Comparison of ENCODE assay signal across 17 cellular contexts in genomic region chr9:121883281-121884056, GRCh38.
DNase-seq lines count a peak whose midpoint lies in the region; TF ChIP-seq lines count a peak whose summit lies in the region.
"Had no signal": no experiment of that assay in that cellular context is flagged by ENCODE, and none has a peak within 500 bp of the region (broad histone marks: within the 10 kb centered on the region; RNA-seq: fewer than 3 reads in every experiment).

No MANE protein-coding gene starts in this region.

- DNase-seq in DMS79 treated with DMSO at 0.1 percent for 48 hours (lab: John Stamatoyannopoulos, UW): peak; percentile 15
- no peak for DNase-seq in DMS79 (lab: John Stamatoyannopoulos, UW)
- peak; percentile 59 for DNase-seq in SKM-1 treated with dmso at 0.1 percent for 144 hours (lab: John Stamatoyannopoulos, UW; ENCODE audit: unreplicated experiment)
- DNase-seq in fibroblast of villous mesenchyme (ENCODE audit: low read depth): peak; percentile 65
- peak; percentile 65 for DNase-seq in renal cortical epithelial cell (ENCODE audit: low read depth)
- DNase-seq in NCI-H146 treated with DMSO at 0.1 percent for 48 hours (lab: John Stamatoyannopoulos, UW; ENCODE audit: unreplicated experiment): no peak
- no peak for DNase-seq in midbrain (lab: John Stamatoyannopoulos, UW)
- DNase-seq in activated CD4-positive, alpha-beta memory T cell treated with anti-CD3 and anti-CD28 coated beads, Interleukin-2, amount 10 ng/mL, durations not matched to agents 7 days and 5 days: no peak
- DNase-seq: 8988T; activated T-cell treated with anti-CD3 and anti-CD28 coated beads, Interleukin-2, amount 50 U/mL, for 4 hours; DMS 273 treated with DMSO at 0.1 percent for 48 hours; foreskin keratinocyte; NCI-H187; OCI-M1; ovary; stimulated activated CD4-positive, alpha-beta T cell treated with anti-CD3 and anti-CD28 coated beads, Interleukin-4, amount 100 ng/mL, for 1 hour; stimulated activated naive CD8-positive, alpha-beta T cell treated with anti-CD3 and anti-CD28 coated beads, Interleukin-15, amount 100 ng/mL, for 72 hours had no signal

- H3K9me3 Mint-ChIP-seq in activated CD4-positive, alpha-beta memory T cell treated with anti-CD3 and anti-CD28 coated beads, Interleukin-2, amount 10 ng/mL, durations not matched to agents 7 days and 5 days: no peaks in the 10 kb centered on the region
- H3K9me3 Mint-ChIP-seq: activated T-cell treated with anti-CD3 and anti-CD28 coated beads, Interleukin-2, amount 50 U/mL, for 4 hours; stimulated activated naive CD8-positive, alpha-beta T cell treated with anti-CD3 and anti-CD28 coated beads, Interleukin-15, amount 100 ng/mL, for 72 hours had no signal

- no peak overlapping the region for H3K4me3 Mint-ChIP-seq in activated CD4-positive, alpha-beta memory T cell treated with anti-CD3 and anti-CD28 coated beads, Interleukin-2, amount 10 ng/mL, durations not matched to agents 7 days and 5 days
- H3K4me3 Mint-ChIP-seq: activated T-cell treated with anti-CD3 and anti-CD28 coated beads, Interleukin-2, amount 50 U/mL, for 4 hours; stimulated activated naive CD8-positive, alpha-beta T cell treated with anti-CD3 and anti-CD28 coated beads, Interleukin-15, amount 100 ng/mL, for 72 hours had no signal

- no peaks in the 10 kb centered on the region for H3K36me3 Mint-ChIP-seq in activated CD4-positive, alpha-beta memory T cell treated with anti-CD3 and anti-CD28 coated beads, Interleukin-2, amount 10 ng/mL, durations not matched to agents 7 days and 5 days (ENCODE audit: low read depth)

- H3K27ac Mint-ChIP-seq in activated CD4-positive, alpha-beta memory T cell treated with anti-CD3 and anti-CD28 coated beads, Interleukin-2, amount 10 ng/mL, durations not matched to agents 7 days and 5 days: no peak overlapping the region
- H3K27ac Mint-ChIP-seq: stimulated activated naive CD8-positive, alpha-beta T cell treated with anti-CD3 and anti-CD28 coated beads, Interleukin-15, amount 100 ng/mL, for 72 hours had no signal

- H3K27me3 Mint-ChIP-seq in activated CD4-positive, alpha-beta memory T cell treated with anti-CD3 and anti-CD28 coated beads, Interleukin-2, amount 10 ng/mL, durations not matched to agents 7 days and 5 days: no peaks in the 10 kb centered on the region
- H3K27me3 Mint-ChIP-seq: stimulated activated naive CD8-positive, alpha-beta T cell treated with anti-CD3 and anti-CD28 coated beads, Interleukin-15, amount 100 ng/mL, for 72 hours had no signal

- CTCF ChIA-PET in activated CD4-positive, alpha-beta memory T cell treated with anti-CD3 and anti-CD28 coated beads, Interleukin-2, amount 10 ng/mL, durations not matched to agents 7 days and 5 days (lab: Charles Lee): no interaction called here

- peaks cover 2% of the 10 kb centered on the region for H3K4me1 Mint-ChIP-seq in activated CD4-positive, alpha-beta memory T cell treated with anti-CD3 and anti-CD28 coated beads, Interleukin-2, amount 10 ng/mL, durations not matched to agents 7 days and 5 days

- POLR2A ChIA-PET in activated CD4-positive, alpha-beta memory T cell treated with anti-CD3 and anti-CD28 coated beads, Interleukin-2, amount 10 ng/mL, durations not matched to agents 7 days and 5 days (lab: Charles Lee): no interaction called here

- H3K4me3 ChIP-seq in fibroblast of villous mesenchyme (ENCODE audit: low read depth, low read length): no peak overlapping the region
- H3K4me3 ChIP-seq: ovary had no signal

- no peak for TF ChIP-seq CTCF in fibroblast of villous mesenchyme (IDR thresholded peaks at IDR 0.05; ENCODE audit: insufficient read depth, low read depth, low read length)

Comparison
In these comparisons a context has a peak if more than half of its experiments do, and no peak if none do; other contexts are left out.
1. DNase-seq: peak in DMS79 treated with DMSO at 0.1 percent for 48 hours (single experiment), SKM-1 treated with dmso at 0.1 percent for 144 hours (single experiment), fibroblast of villous mesenchyme (single experiment) and renal cortical epithelial cell (single experiment); none in DMS79 (single experiment), NCI-H146 treated with DMSO at 0.1 percent for 48 hours (single experiment), midbrain (single experiment) and activated CD4-positive, alpha-beta memory T cell treated with anti-CD3 and anti-CD28 coated beads, Interleukin-2, amount 10 ng/mL, durations not matched to agents 7 days and 5 days (single experiment).